11 cellular contexts compared by ENCODE assay signal in the genomic region with DNA sequence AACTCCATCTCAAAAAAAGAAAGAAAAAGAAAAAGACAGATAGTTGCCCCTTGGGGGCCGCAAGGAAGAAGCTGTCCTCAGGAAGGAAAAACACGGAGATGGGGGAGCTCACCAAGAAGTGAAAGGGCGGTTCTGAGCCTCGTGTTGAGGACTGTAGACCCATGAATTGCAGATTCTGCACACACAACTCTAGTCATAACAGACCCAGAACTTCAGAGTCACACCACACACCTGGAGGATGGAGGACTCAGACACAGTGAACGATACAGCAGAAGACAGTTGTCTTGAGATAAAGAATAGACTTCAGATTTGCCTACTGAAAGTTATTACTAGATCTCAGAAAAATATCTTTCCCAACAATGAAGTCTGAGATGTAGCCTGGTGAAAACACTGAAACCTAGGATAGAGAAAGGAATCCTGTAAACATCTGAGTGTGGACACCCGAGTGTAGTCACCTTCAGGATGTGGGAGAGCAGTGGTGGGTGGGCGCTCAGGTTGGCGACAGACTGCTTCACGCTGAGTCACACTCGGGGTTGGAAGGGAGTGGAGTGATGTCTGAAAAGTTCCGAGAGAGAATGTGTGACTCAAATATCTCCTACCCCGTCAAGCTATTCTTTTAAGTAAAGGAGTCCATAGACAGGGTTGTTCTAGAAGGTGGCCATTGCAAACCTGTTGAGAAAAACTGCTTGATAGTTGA.
A peak's percentile ranks its signal among the peaks of the same experiment; 100 is the strongest.
DNase-seq lines count a peak whose midpoint lies in the region; ATAC-seq and TF ChIP-seq lines count a peak whose summit lies in the region.
"Had no signal": no experiment of that assay in that cellular context is flagged by ENCODE, and none has a peak within 500 bp of the region (broad histone marks: within the 10 kb centered on the region; RNA-seq: fewer than 3 reads in every experiment).

No MANE protein-coding gene starts in this region.

- peaks cover 4% of the 10 kb centered on the region for H3K4me1 Mint-ChIP-seq in endothelial cell (ENCODE audit: unreplicated experiment)
- H3K4me1 Mint-ChIP-seq: B cell had no signal

- H3K9me3 ChIP-seq in mucosa of descending colon: no peaks in the 10 kb centered on the region
- H3K9me3 ChIP-seq: neutrophil had no signal

- H3K9me3 Mint-ChIP-seq in endothelial cell (ENCODE audit: unreplicated experiment): no peaks in the 10 kb centered on the region

- H3K4me1 ChIP-seq in mucosa of descending colon (ENCODE audit: low read depth): no peaks in the 10 kb centered on the region

- peak; percentile 52 for ATAC-seq in mucosa of descending colon
- no peak for ATAC-seq in GM21576 (IDR thresholded peaks at IDR 0.05; ENCODE audit: unreplicated experiment)
- ATAC-seq: HCT116 had no signal

- no peaks in the 10 kb centered on the region for H3K36me3 Mint-ChIP-seq in endothelial cell (ENCODE audit: low read depth, unreplicated experiment)

- H3K27me3 Mint-ChIP-seq in endothelial cell (ENCODE audit: unreplicated experiment): no peaks in the 10 kb centered on the region
- H3K27me3 Mint-ChIP-seq: B cell had no signal

- DNase-seq in activated naive CD4-positive, alpha-beta T cell treated with Interleukin-2 at 50 U/mL for 16 hours: peak; percentile 81
- DNase-seq in activated naive CD4-positive, alpha-beta T cell (lab: John Stamatoyannopoulos, UW): no peak
- peak; percentile 33 for DNase-seq in activated gamma-delta T cell treated with anti-CD3 and anti-CD28 coated beads, Interleukin-2, amount 50 U/mL, for 16 hours (ENCODE audit: low read depth)
- DNase-seq in mucosa of descending colon (no peak), stromal cell of bone marrow (ENCODE audit: low read depth) (peak; percentile 36), MV-4-11 (lab: John Stamatoyannopoulos, UW) (no peak), endothelial cell (ENCODE audit: low spot score) (no peak)

- TF ChIP-seq CTCF in mucosa of descending colon (IDR thresholded peaks at IDR 0.05) (no peak), endothelial cell (IDR thresholded peaks at IDR 0.05; ENCODE audit: unreplicated experiment) (no peak)

- no peak overlapping the region for H3K4me3 ChIP-seq in mucosa of descending colon

- no peak overlapping the region for H3K27ac Mint-ChIP-seq in endothelial cell (ENCODE audit: unreplicated experiment)
- H3K27ac Mint-ChIP-seq: B cell had no signal

- H3K36me3 ChIP-seq in mucosa of descending colon (ENCODE audit: low read depth): no peaks in the 10 kb centered on the region

- H3K4me3 Mint-ChIP-seq in endothelial cell (ENCODE audit: unreplicated experiment): no peak overlapping the region
- H3K4me3 Mint-ChIP-seq: B cell had no signal

- intact Hi-C loops in mucosa of descending colon (cut with DNase I, micrococcal nuclease): no loop called here

Comparison
In these comparisons a context has a peak if more than half of its experiments do, and no peak if none do; other contexts are left out.
1. DNase-seq: peak in activated naive CD4-positive, alpha-beta T cell treated with Interleukin-2 at 50 U/mL for 16 hours (single experiment), activated gamma-delta T cell treated with anti-CD3 and anti-CD28 coated beads, Interleukin-2, amount 50 U/mL, for 16 hours (single experiment) and stromal cell of bone marrow (single experiment); none in activated naive CD4-positive, alpha-beta T cell (0 of 4), mucosa of descending colon (0 of 3), MV-4-11 (single experiment) and endothelial cell (single experiment).